In genomic region chr3:112484352-112484751, GRCh38 we compare ENCODE assay signal across 18 cellular contexts. TPM values are rescaled to one million over a fixed set of nuclear protein-coding genes. Genes with fewer than 3 reads are reported as not detected.
"Had no signal": no experiment of that assay in that cellular context is flagged by ENCODE, and none has a peak within 500 bp of the region (broad histone marks: within the 10 kb centered on the region; RNA-seq: fewer than 3 reads in every experiment).

No MANE protein-coding gene starts in this region.

- H3K4me1 ChIP-seq: body of pancreas, gastroesophageal sphincter, tibial artery had no signal

- H3K4me3 ChIP-seq: body of pancreas, gastroesophageal sphincter, lung, ovary, SJSA1, tibial artery had no signal

- ATAC-seq: body of pancreas, gastroesophageal sphincter, left colon, sciatic nerve had no signal

- H3K36me3 ChIP-seq: gastroesophageal sphincter, ovary, SJSA1, tibial artery had no signal

- FAIRE-seq: colon had no signal

- DNase-seq: activated CD4-positive, alpha-beta memory T cell treated with anti-CD3 and anti-CD28 coated beads, Interleukin-2, amount 10 ng/mL, durations not matched to agents 7 days and 5 days; activated CD4-positive, CD25-positive, alpha-beta regulatory T cell treated with anti-CD3 and anti-CD28 coated beads, Interleukin-2, amount 50 U/mL, for 72 hours; activated CD8-positive, alpha-beta memory T cell treated with anti-CD3 and anti-CD28 coated beads, Interleukin-2, amount 50 U/mL, for 4 hours; activated naive CD4-positive, alpha-beta T cell; amniotic stem cell; body of pancreas; caudate nucleus; left colon; midbrain; ovary; SW 1271; tibial artery had no signal

- H3K27me3 Mint-ChIP-seq: activated CD4-positive, alpha-beta memory T cell treated with anti-CD3 and anti-CD28 coated beads, Interleukin-2, amount 10 ng/mL, durations not matched to agents 7 days and 5 days had no signal

- H3K27ac ChIP-seq: body of pancreas, gastroesophageal sphincter, ovary, SJSA1, tibial artery had no signal

- H3K9me3 ChIP-seq: body of pancreas, gastroesophageal sphincter, ovary, SJSA1, tibial artery had no signal

- H3K27ac Mint-ChIP-seq: activated CD4-positive, alpha-beta memory T cell treated with anti-CD3 and anti-CD28 coated beads, Interleukin-2, amount 10 ng/mL, durations not matched to agents 7 days and 5 days had no signal

- H3K27me3 ChIP-seq: body of pancreas, gastroesophageal sphincter, ovary, SJSA1, tibial artery had no signal

- H3K4me3 Mint-ChIP-seq: activated CD4-positive, alpha-beta memory T cell treated with anti-CD3 and anti-CD28 coated beads, Interleukin-2, amount 10 ng/mL, durations not matched to agents 7 days and 5 days had no signal

RNA-seq across cellular contexts. Expression of gene BTLA, which starts 14.9 kb away (rescaled TPM):
- total RNA-seq: body of pancreas, myocyte, SJSA1 had no signal
